Comparison of ENCODE assay signal across 1 cellular context in the genomic region with DNA sequence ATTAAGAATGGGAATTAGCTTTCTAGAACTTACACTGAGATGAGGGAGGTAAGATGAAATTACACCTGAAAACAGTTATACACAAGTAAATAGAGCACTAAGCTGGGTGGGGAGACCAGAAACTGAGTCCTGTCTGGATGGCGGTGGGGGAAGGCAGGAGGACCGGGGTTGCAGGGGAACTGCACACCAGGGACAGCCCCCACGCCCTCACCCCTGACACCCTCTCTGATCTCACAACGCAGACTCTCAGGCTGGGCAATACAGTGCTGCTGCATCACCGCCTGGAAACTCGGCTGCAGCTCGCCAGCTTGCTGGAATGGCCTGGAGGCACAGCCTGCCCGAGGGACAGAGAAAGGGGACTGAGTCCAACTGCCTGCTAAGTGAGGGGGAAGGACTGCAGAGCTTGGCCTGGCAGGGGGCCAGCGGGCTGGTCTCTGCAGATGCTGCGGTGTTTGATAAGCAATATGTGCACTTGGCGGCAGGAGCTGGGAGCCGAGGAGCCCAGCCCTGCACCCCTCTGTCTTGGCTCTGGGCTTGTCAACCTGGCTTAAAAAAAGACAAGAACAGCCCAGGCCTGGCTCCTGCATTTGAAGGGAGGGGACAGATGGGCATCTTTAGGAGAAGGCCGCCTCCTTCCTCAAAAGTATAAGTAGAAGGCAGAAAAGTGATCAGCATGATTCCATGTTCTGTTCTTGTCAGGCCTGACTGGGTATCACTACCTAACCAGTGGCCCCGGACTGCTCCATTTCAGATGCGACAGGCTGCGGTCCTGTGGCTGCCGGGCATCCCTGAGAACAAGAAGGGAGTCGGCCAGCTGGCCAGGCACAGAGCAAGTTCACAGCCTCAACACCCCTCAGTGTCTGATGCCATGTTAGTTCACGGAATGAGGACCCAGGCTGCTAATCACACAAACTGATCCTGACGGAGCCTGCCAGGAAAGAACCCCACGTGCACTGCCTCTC.
TF ChIP-seq lines count a peak whose summit lies in the region.

No MANE protein-coding gene starts in this region.

TF ChIP-seq in K562, 482 proteins besides CTCF, POLR2A, EP300 and RAD21 (continued from another document and continues in another):
- TF ChIP-seq, protein P1, sequence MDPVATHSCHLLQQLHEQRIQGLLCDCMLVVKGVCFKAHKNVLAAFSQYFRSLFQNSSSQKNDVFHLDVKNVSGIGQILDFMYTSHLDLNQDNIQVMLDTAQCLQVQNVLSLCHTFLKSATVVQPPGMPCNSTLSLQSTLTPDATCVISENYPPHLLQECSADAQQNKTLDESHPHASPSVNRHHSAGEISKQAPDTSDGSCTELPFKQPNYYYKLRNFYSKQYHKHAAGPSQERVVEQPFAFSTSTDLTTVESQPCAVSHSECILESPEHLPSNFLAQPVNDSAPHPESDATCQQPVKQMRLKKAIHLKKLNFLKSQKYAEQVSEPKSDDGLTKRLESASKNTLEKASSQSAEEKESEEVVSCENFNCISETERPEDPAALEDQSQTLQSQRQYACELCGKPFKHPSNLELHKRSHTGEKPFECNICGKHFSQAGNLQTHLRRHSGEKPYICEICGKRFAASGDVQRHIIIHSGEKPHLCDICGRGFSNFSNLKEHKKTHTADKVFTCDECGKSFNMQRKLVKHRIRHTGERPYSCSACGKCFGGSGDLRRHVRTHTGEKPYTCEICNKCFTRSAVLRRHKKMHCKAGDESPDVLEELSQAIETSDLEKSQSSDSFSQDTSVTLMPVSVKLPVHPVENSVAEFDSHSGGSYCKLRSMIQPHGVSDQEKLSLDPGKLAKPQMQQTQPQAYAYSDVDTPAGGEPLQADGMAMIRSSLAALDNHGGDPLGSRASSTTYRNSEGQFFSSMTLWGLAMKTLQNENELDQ (CRISPR knock-in tag; IDR thresholded peaks at IDR 0.05; ENCODE audit: borderline replicate concordance), result no peak
- no peak for TF ChIP-seq RBM15 (IDR thresholded peaks at IDR 0.05; ENCODE audit: insufficient read depth, low read length)
- no peak for TF ChIP-seq ZNF143 (CRISPR knock-in tag; IDR thresholded peaks at IDR 0.05)
- TF ChIP-seq ZNF668 (CRISPR knock-in tag; IDR thresholded peaks at IDR 0.05), result no peak
- no peak for TF ChIP-seq XRCC5 (IDR thresholded peaks at IDR 0.05; ENCODE audit: low read depth, low read length)
- TF ChIP-seq CUX1 (CRISPR knock-in tag; IDR thresholded peaks at IDR 0.05), result no peak
- TF ChIP-seq BRCA1 (IDR thresholded peaks at IDR 0.05), result no peak
- no peak for TF ChIP-seq BRCA1 (CRISPR knock-in tag; IDR thresholded peaks at IDR 0.05)
- TF ChIP-seq POLR2G (IDR thresholded peaks at IDR 0.05; ENCODE audit: low read depth, low read length), result no peak
- TF ChIP-seq MNT (conservative IDR thresholded peaks at IDR 0.05), result peak in 1 of 2 experiments; percentile 40; a peak in 2 of 4 replicates
- no peak for TF ChIP-seq NFRKB (IDR thresholded peaks at IDR 0.05; ENCODE audit: low read depth)
- TF ChIP-seq, protein P2, sequence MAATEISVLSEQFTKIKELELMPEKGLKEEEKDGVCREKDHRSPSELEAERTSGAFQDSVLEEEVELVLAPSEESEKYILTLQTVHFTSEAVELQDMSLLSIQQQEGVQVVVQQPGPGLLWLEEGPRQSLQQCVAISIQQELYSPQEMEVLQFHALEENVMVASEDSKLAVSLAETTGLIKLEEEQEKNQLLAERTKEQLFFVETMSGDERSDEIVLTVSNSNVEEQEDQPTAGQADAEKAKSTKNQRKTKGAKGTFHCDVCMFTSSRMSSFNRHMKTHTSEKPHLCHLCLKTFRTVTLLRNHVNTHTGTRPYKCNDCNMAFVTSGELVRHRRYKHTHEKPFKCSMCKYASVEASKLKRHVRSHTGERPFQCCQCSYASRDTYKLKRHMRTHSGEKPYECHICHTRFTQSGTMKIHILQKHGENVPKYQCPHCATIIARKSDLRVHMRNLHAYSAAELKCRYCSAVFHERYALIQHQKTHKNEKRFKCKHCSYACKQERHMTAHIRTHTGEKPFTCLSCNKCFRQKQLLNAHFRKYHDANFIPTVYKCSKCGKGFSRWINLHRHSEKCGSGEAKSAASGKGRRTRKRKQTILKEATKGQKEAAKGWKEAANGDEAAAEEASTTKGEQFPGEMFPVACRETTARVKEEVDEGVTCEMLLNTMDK (IDR thresholded peaks at IDR 0.05; ENCODE audit: borderline replicate concordance, insufficient read depth, low read depth, low read length, poor library complexity, severe bottlenecking), result no peak
- TF ChIP-seq, protein P3, sequence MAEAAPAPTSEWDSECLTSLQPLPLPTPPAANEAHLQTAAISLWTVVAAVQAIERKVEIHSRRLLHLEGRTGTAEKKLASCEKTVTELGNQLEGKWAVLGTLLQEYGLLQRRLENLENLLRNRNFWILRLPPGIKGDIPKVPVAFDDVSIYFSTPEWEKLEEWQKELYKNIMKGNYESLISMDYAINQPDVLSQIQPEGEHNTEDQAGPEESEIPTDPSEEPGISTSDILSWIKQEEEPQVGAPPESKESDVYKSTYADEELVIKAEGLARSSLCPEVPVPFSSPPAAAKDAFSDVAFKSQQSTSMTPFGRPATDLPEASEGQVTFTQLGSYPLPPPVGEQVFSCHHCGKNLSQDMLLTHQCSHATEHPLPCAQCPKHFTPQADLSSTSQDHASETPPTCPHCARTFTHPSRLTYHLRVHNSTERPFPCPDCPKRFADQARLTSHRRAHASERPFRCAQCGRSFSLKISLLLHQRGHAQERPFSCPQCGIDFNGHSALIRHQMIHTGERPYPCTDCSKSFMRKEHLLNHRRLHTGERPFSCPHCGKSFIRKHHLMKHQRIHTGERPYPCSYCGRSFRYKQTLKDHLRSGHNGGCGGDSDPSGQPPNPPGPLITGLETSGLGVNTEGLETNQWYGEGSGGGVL (CRISPR knock-in tag; IDR thresholded peaks at IDR 0.05), result no peak
- TF ChIP-seq XRCC3 (IDR thresholded peaks at IDR 0.05), result no peak
- TF ChIP-seq ZNF639 (CRISPR knock-in tag; conservative IDR thresholded peaks at IDR 0.05 in 1 of 2, IDR thresholded peaks at IDR 0.05 in 1 of 2), result no peak
- TF ChIP-seq CREB3L1 (IDR thresholded peaks at IDR 0.05; ENCODE audit: borderline replicate concordance, low read depth), result no peak
- no peak for TF ChIP-seq CHAMP1 (IDR thresholded peaks at IDR 0.05)
- no peak for TF ChIP-seq ZBTB12 (CRISPR knock-in tag; IDR thresholded peaks at IDR 0.05)
- TF ChIP-seq ZNF134 (CRISPR knock-in tag; conservative IDR thresholded peaks at IDR 0.05), result no peak
- peak; percentile 81; the same call in 1 of the 2 replicates for TF ChIP-seq TFAP4 (CRISPR knock-in tag; IDR thresholded peaks at IDR 0.05; ENCODE audit: borderline replicate concordance)
- no peak for TF ChIP-seq ZNF408 (CRISPR knock-in tag; IDR thresholded peaks at IDR 0.05; ENCODE audit: low read depth)
- no peak for TF ChIP-seq NFXL1 (CRISPR knock-in tag; IDR thresholded peaks at IDR 0.05)
- no peak for TF ChIP-seq ETV6 (IDR thresholded peaks at IDR 0.05; ENCODE audit: borderline replicate concordance in 1 of 2, low read depth in 2 of 2, low read length in 1 of 2)
- TF ChIP-seq ETV6 (CRISPR knock-in tag; IDR thresholded peaks at IDR 0.05; ENCODE audit: borderline replicate concordance), result no peak
- no peak for TF ChIP-seq NFYB (IDR thresholded peaks at IDR 0.05; ENCODE audit: extremely low read depth, insufficient read length)
- no peak for TF ChIP-seq CREB1 (IDR thresholded peaks at IDR 0.05)
- TF ChIP-seq CREB1 (CRISPR knock-in tag; IDR thresholded peaks at IDR 0.05), result no peak
- peak; percentile 68 for TF ChIP-seq SOX6 (IDR thresholded peaks at IDR 0.05)
